1 cellular context compared by ENCODE assay signal in the genomic region with DNA sequence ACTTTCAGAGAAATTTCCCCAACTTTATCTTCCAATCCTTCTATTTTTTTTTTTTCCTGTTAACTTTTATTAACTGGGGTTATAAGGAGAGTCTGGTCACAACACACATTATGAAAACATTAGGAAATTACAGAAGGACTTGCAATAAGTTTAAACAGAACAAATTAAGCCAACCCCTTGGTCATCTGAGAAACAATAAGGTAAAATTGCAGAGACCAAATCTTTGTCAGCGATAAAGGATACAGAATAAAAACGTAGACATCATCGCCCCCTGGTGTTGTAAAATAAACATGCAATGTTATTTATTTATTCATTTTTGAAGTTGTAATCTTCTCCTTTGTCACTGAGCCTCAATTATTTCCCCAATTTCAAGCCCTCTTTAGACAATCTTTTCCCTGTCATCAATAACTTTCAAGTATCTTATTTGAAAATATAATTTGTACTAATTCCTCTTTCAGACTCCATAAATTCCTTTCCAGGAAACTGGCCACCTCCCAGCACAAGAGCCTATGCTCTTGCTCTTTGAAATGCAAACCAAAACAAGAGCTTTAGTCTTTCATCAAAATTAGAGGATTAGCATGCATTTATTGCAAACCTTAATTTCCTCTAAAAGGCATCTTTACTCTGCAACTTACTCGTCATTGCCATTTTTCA.
TF ChIP-seq lines count a peak whose summit lies in the region.

No MANE protein-coding gene starts in this region.

TF ChIP-seq in GM23338, 12 proteins besides CTCF, POLR2A, EP300 and RAD21 (continued from another document):
- TF ChIP-seq, protein P1, sequence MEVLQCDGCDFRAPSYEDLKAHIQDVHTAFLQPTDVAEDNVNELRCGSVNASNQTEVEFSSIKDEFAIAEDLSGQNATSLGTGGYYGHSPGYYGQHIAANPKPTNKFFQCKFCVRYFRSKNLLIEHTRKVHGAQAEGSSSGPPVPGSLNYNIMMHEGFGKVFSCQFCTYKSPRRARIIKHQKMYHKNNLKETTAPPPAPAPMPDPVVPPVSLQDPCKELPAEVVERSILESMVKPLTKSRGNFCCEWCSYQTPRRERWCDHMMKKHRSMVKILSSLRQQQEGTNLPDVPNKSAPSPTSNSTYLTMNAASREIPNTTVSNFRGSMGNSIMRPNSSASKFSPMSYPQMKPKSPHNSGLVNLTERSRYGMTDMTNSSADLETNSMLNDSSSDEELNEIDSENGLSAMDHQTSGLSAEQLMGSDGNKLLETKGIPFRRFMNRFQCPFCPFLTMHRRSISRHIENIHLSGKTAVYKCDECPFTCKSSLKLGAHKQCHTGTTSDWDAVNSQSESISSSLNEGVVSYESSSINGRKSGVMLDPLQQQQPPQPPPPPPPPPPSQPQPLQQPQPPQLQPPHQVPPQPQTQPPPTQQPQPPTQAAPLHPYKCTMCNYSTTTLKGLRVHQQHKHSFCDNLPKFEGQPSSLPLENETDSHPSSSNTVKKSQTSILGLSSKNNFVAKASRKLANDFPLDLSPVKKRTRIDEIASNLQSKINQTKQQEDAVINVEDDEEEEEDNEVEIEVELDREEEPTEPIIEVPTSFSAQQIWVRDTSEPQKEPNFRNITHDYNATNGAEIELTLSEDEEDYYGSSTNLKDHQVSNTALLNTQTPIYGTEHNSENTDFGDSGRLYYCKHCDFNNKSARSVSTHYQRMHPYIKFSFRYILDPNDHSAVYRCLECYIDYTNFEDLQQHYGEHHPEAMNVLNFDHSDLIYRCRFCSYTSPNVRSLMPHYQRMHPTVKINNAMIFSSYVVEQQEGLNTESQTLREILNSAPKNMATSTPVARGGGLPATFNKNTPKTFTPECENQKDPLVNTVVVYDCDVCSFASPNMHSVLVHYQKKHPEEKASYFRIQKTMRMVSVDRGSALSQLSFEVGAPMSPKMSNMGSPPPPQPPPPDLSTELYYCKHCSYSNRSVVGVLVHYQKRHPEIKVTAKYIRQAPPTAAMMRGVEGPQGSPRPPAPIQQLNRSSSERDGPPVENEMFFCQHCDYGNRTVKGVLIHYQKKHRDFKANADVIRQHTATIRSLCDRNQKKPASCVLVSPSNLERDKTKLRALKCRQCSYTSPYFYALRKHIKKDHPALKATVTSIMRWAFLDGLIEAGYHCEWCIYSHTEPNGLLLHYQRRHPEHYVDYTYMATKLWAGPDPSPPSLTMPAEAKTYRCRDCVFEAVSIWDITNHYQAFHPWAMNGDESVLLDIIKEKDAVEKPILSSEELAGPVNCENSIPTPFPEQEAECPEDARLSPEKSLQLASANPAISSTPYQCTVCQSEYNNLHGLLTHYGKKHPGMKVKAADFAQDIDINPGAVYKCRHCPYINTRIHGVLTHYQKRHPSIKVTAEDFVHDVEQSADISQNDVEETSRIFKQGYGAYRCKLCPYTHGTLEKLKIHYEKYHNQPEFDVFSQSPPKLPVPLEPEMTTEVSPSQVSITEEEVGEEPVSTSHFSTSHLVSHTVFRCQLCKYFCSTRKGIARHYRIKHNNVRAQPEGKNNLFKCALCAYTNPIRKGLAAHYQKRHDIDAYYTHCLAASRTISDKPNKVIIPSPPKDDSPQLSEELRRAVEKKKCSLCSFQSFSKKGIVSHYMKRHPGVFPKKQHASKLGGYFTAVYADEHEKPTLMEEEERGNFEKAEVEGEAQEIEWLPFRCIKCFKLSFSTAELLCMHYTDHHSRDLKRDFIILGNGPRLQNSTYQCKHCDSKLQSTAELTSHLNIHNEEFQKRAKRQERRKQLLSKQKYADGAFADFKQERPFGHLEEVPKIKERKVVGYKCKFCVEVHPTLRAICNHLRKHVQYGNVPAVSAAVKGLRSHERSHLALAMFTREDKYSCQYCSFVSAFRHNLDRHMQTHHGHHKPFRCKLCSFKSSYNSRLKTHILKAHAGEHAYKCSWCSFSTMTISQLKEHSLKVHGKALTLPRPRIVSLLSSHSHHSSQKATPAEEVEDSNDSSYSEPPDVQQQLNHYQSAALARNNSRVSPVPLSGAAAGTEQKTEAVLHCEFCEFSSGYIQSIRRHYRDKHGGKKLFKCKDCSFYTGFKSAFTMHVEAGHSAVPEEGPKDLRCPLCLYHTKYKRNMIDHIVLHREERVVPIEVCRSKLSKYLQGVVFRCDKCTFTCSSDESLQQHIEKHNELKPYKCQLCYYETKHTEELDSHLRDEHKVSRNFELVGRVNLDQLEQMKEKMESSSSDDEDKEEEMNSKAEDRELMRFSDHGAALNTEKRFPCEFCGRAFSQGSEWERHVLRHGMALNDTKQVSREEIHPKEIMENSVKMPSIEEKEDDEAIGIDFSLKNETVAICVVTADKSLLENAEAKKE (CRISPR knock-in tag; IDR thresholded peaks at IDR 0.05) = no peak
- TF ChIP-seq STAT1 (IDR thresholded peaks at IDR 0.05; ENCODE audit: unreplicated experiment) (no peak), JUNB (IDR thresholded peaks at IDR 0.05; ENCODE audit: unreplicated experiment) (no peak), ETS1 (IDR thresholded peaks at IDR 0.05) (no peak), POLR2AphosphoS5 (IDR thresholded peaks at IDR 0.05; ENCODE audit: low read depth) (no peak), CREB1 (CRISPR knock-in tag; IDR thresholded peaks at IDR 0.05; ENCODE audit: low read depth) (no peak), ZNF114 (CRISPR knock-in tag; IDR thresholded peaks at IDR 0.05) (no peak), REST (IDR thresholded peaks at IDR 0.05; ENCODE audit: unreplicated experiment) (no peak), ZNF331 (CRISPR knock-in tag; IDR thresholded peaks at IDR 0.05; ENCODE audit: low read depth) (no peak)
